In the genomic region with DNA sequence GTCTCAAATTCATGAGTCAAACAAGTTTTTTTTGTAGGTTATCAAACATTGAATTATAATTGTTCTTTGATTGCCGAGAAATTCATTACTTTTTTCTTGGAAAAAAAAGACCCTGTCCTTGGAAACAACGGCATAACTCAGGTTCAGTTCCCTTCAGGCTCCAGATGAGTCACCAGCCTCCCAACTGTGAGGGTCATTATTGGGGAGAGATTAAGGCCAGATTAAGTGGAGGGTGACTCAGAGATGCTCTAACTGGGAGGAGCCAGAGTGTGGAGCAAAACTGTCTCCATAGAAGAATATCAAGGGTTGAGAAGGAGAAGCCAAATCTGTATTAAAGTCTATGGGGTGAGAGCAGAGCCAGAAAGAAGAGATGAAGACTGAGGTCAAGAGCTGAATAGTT, we compare ENCODE assay signal across 1 cellular context.
TF ChIP-seq lines count a peak whose summit lies in the region.

No MANE protein-coding gene starts in this region.

TF ChIP-seq in A549, 52 proteins besides CTCF, POLR2A, EP300 and RAD21 (continued from another document):
- TF ChIP-seq REST (IDR thresholded peaks at IDR 0.05) (no peak), MAFK (IDR thresholded peaks at IDR 0.05; ENCODE audit: partially characterized antibody) (no peak), FOSB (CRISPR knock-in tag; IDR thresholded peaks at IDR 0.05) (no peak), BHLHE40 (IDR thresholded peaks at IDR 0.05; ENCODE audit: low read depth, low read length) (no peak), FOSL2 (IDR thresholded peaks at IDR 0.05) (no peak), FOSL2 (CRISPR knock-in tag; IDR thresholded peaks at IDR 0.05) (no peak)
- TF ChIP-seq, protein P1, sequence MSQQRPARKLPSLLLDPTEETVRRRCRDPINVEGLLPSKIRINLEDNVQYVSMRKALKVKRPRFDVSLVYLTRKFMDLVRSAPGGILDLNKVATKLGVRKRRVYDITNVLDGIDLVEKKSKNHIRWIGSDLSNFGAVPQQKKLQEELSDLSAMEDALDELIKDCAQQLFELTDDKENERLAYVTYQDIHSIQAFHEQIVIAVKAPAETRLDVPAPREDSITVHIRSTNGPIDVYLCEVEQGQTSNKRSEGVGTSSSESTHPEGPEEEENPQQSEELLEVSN (IDR thresholded peaks at IDR 0.05; ENCODE audit: borderline replicate concordance, low read depth): no peak
- TF ChIP-seq, protein P2, sequence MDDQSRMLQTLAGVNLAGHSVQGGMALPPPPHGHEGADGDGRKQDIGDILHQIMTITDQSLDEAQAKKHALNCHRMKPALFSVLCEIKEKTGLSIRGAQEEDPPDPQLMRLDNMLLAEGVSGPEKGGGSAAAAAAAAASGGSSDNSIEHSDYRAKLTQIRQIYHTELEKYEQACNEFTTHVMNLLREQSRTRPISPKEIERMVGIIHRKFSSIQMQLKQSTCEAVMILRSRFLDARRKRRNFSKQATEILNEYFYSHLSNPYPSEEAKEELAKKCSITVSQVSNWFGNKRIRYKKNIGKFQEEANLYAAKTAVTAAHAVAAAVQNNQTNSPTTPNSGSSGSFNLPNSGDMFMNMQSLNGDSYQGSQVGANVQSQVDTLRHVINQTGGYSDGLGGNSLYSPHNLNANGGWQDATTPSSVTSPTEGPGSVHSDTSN (IDR thresholded peaks at IDR 0.05): no peak
- TF ChIP-seq, protein P3, sequence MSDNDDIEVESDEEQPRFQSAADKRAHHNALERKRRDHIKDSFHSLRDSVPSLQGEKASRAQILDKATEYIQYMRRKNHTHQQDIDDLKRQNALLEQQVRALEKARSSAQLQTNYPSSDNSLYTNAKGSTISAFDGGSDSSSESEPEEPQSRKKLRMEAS (IDR thresholded peaks at IDR 0.05): no peak
